ENCODE assay signal across 16 cellular contexts in genomic region chr1:26781206-26781825, GRCh38. TPM values are rescaled to one million over a fixed set of nuclear protein-coding genes. Genes with fewer than 3 reads are reported as not detected.
DNase-seq lines count a peak whose midpoint lies in the region; ATAC-seq and TF ChIP-seq lines count a peak whose summit lies in the region.
"Had no signal": no experiment of that assay in that cellular context is flagged by ENCODE, and none has a peak within 500 bp of the region (broad histone marks: within the 10 kb centered on the region; RNA-seq: fewer than 3 reads in every experiment).

No MANE protein-coding gene starts in this region.

- ATAC-seq in CD4-positive, alpha-beta T cell (ENCODE audit: poor library complexity): no peak
- ATAC-seq in GM18517 (IDR thresholded peaks at IDR 0.05; ENCODE audit: unreplicated experiment) (no peak), GM19023 (IDR thresholded peaks at IDR 0.05; ENCODE audit: unreplicated experiment) (no peak)
- ATAC-seq: mucosa of descending colon had no signal

- H3K27me3 ChIP-seq in CD4-positive, alpha-beta T cell (ENCODE audit: control insufficient read depth, insufficient read depth, low read length): no peaks in the 10 kb centered on the region
- H3K27me3 ChIP-seq: BLaER1 treated with 17β-estradiol and CSF1 and Interleukin-3, amounts not matched to agents 10 nM and 100 nM had no signal

- H3K27ac ChIP-seq in CD4-positive, alpha-beta T cell (ENCODE audit: low read depth, low read length): no peak overlapping the region

- POLR2A ChIA-PET in CD4-positive, alpha-beta T cell (lab: Charles Lee): interaction anchor here (0.7 to 1.3 kb wide), 5 partner anchors 15 to 175 kb away, joined by 3 to 4 read pairs (median 4); no protein-coding TSS in a partner anchor

- peaks cover 65% of the 10 kb centered on the region for H3K36me3 Mint-ChIP-seq in CD4-positive, alpha-beta T cell (ENCODE audit: low read depth)
- H3K36me3 Mint-ChIP-seq in HFFc6 (ENCODE audit: low read depth): peaks cover 63% of the 10 kb centered on the region
- H3K36me3 Mint-ChIP-seq in brain: peaks cover 49% of the 10 kb centered on the region
- peaks cover 57% of the 10 kb centered on the region for H3K36me3 Mint-ChIP-seq in nephron (ENCODE audit: low read depth)

- no peak for DNase-seq in CD4-positive, alpha-beta T cell
- DNase-seq in HFFc6: no peak
- no peak for DNase-seq in NCI-H524 (lab: John Stamatoyannopoulos, UW)
- DNase-seq: activated CD4-positive, alpha-beta T cell treated with anti-CD3 and anti-CD28 coated beads, Interleukin-2, amount 50 U/mL, for 48 hours; aorta; H9; mucosa of descending colon; NCI-H1694 treated with DMSO at 0.1 percent for 48 hours; NCI-H446; stimulated activated CD4-positive, alpha-beta T cell treated with anti-CD3 and anti-CD28 coated beads, Interleukin-2, amount 100 ng/mL, for 48 hours had no signal

- H3K27ac Mint-ChIP-seq in CD4-positive, alpha-beta T cell: peak overlapping the region; percentile 51
- 0 out of 2 replicates have a peak overlapping the region, but pooled peaks have one; percentile 8 for H3K27ac Mint-ChIP-seq in HFFc6
- peak overlapping the region in 3 of 5 experiments; percentile 8 to 70 (median 24) for H3K27ac Mint-ChIP-seq in brain
- peak overlapping the region in 2 of 3 experiments; percentile 4 to 49 for H3K27ac Mint-ChIP-seq in nephron

- no peaks in the 10 kb centered on the region for H3K9me3 ChIP-seq in CD4-positive, alpha-beta T cell (ENCODE audit: control insufficient read depth, low read length)
- H3K9me3 ChIP-seq: BLaER1 treated with 17β-estradiol and CSF1 and Interleukin-3, amounts not matched to agents 10 nM and 100 nM; mucosa of descending colon; thoracic aorta had no signal

- CTCF ChIA-PET in CD4-positive, alpha-beta T cell (lab: Charles Lee): interaction anchor here (1.8 kb wide), 1 partner anchor 179 kb away, joined by 5 read pairs; no protein-coding TSS in a partner anchor

- no peak for TF ChIP-seq CTCF in CD4-positive, alpha-beta T cell (IDR thresholded peaks at IDR 0.05)
- TF ChIP-seq CTCF in HFFc6 (IDR thresholded peaks at IDR 0.05) (no peak), brain (conservative IDR thresholded peaks at IDR 0.05) (no peak), nephron (IDR thresholded peaks at IDR 0.05; ENCODE audit: unreplicated experiment in 3 of 3) (no peak)

- H3K27me3 Mint-ChIP-seq in CD4-positive, alpha-beta T cell: no peaks in the 10 kb centered on the region
- H3K27me3 Mint-ChIP-seq in HFFc6 (ENCODE audit: insufficient read depth) (peaks cover 7% of the 10 kb centered on the region), brain (peaks cover 4% of the 10 kb centered on the region), nephron (ENCODE audit: low read depth) (no peaks in the 10 kb centered on the region)

- H3K4me3 Mint-ChIP-seq in CD4-positive, alpha-beta T cell: no peak overlapping the region
- H3K4me3 Mint-ChIP-seq in HFFc6 (no peak overlapping the region), brain (no peak overlapping the region), nephron (no peak overlapping the region)
- H3K4me3 Mint-ChIP-seq: H9 had no signal

- H3K4me1 Mint-ChIP-seq in CD4-positive, alpha-beta T cell (ENCODE audit: low read depth): peaks cover 64% of the 10 kb centered on the region
- peaks cover 53% of the 10 kb centered on the region for H3K4me1 Mint-ChIP-seq in HFFc6 (ENCODE audit: low read depth)
- H3K4me1 Mint-ChIP-seq in brain: peaks cover 48% of the 10 kb centered on the region
- peaks cover 40% of the 10 kb centered on the region for H3K4me1 Mint-ChIP-seq in nephron

- intact Hi-C loops in CD4-positive, alpha-beta T cell (cut with DNase I, micrococcal nuclease): loop anchor here in 1 of 2 experiments (10.0 kb wide), 1 partner anchor 57 kb away; no protein-coding TSS in a partner anchor

- no peaks in the 10 kb centered on the region for H3K9me3 Mint-ChIP-seq in CD4-positive, alpha-beta T cell
- H3K9me3 Mint-ChIP-seq in HFFc6 (no peaks in the 10 kb centered on the region), brain (no peaks in the 10 kb centered on the region), nephron (no peaks in the 10 kb centered on the region)
- H3K9me3 Mint-ChIP-seq: H9 had no signal

RNA-seq across cellular contexts. Expression of gene PIGV, which starts 6.4 kb away (rescaled TPM):
- total RNA-seq in CD4-positive, alpha-beta T cell: 1 to 10 TPM; 3.8 to 4.7 TPM
- 10 to 100 TPM; 11.5 to 16.4 (median 13.6) TPM for total RNA-seq in HFFc6 (2021; fragmentation: NEBNext Ultra II Directional; extraction: Animal tissue kit (Norgen Biotek cat#: 25700))
- polyA plus RNA-seq in brain (ENCODE audit: insufficient read depth, low read depth, low replicate concordance): 11.9 TPM

RNA-seq across cellular contexts. Expression of gene ZDHHC18, which starts 45.2 kb away (rescaled TPM):
- total RNA-seq in CD4-positive, alpha-beta T cell: 10 to 100 TPM; 46.2 to 48.0 TPM
- 10 to 100 TPM; 19.2 to 31.6 (median 23.8) TPM for total RNA-seq in HFFc6 (2021; fragmentation: NEBNext Ultra II Directional; extraction: Animal tissue kit (Norgen Biotek cat#: 25700))
- 30.7 TPM for polyA plus RNA-seq in brain (ENCODE audit: insufficient read depth, low read depth, low replicate concordance)
